Comparison of ENCODE assay signal across 2 cellular contexts in the genomic region with DNA sequence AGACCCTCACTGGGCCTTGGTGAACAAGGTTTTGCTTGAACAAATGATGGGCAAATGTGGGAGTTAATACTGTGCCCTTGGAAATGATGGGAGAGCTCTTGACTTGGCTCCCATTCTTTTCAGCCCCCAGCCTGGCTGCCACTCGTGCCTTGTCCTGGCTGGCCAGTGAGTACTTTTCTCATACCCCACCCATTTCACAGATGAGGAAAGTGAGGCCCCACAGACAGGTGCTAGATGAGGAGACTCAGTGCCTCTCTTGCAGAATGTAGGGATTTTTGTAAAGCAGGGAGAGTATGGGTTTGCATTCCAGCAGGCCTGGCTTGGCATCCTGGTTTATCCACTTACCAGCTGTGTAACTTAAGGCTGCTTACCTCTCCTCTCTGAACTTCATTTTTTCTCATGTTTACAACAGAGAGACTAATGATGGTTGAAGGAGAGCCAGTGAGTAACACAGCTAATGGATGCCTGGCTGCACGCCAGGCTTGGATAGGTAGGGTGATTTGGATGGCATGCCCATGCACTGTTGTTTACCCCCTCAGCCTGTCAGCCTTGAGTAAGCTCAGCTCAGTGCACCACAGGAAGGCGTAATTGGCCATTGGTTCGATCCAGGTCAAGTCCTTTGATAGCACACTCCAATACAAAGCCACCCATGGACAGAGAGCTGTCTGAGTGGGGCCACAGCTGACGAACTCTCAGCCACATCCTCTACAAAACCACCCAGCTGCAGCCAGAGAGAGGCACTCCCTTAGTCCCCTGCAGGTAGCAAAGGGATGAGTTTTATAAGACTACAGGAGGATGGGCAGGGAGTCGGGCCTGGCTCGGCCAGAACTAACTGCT.
TF ChIP-seq lines count a peak whose summit lies in the region.

No MANE protein-coding gene starts in this region.

TF ChIP-seq in IMR-90, 13 proteins besides CTCF, POLR2A, EP300 and RAD21:
- TF ChIP-seq FOS (IDR thresholded peaks at IDR 0.05; ENCODE audit: low read depth, low read length) (no peak), BHLHE40 (IDR thresholded peaks at IDR 0.05; ENCODE audit: low read depth, low read length) (no peak), NFE2L2 (IDR thresholded peaks at IDR 0.05; ENCODE audit: low read depth, low read length) (no peak), RCOR1 (IDR thresholded peaks at IDR 0.05; ENCODE audit: insufficient replicate concordance, low read length) (no peak), CHD1 (IDR thresholded peaks at IDR 0.05; ENCODE audit: low read depth, low read length) (no peak), MAFK (IDR thresholded peaks at IDR 0.05; ENCODE audit: low read depth, low read length) (no peak), RFX5 (IDR thresholded peaks at IDR 0.05; ENCODE audit: low read depth, low read length) (no peak), CEBPB (IDR thresholded peaks at IDR 0.05; ENCODE audit: low read depth, low read length) (no peak), MXI1 (IDR thresholded peaks at IDR 0.05; ENCODE audit: borderline replicate concordance, low read depth, low read length) (no peak), MAZ (IDR thresholded peaks at IDR 0.05; ENCODE audit: borderline replicate concordance, low read depth, low read length) (no peak), SMC3 (IDR thresholded peaks at IDR 0.05; ENCODE audit: low read depth, low read length) (no peak)
- TF ChIP-seq, protein P1, sequence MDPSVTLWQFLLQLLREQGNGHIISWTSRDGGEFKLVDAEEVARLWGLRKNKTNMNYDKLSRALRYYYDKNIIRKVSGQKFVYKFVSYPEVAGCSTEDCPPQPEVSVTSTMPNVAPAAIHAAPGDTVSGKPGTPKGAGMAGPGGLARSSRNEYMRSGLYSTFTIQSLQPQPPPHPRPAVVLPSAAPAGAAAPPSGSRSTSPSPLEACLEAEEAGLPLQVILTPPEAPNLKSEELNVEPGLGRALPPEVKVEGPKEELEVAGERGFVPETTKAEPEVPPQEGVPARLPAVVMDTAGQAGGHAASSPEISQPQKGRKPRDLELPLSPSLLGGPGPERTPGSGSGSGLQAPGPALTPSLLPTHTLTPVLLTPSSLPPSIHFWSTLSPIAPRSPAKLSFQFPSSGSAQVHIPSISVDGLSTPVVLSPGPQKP (IDR thresholded peaks at IDR 0.05; ENCODE audit: borderline replicate concordance, low read depth, low read length), result no peak
- TF ChIP-seq, protein P2, sequence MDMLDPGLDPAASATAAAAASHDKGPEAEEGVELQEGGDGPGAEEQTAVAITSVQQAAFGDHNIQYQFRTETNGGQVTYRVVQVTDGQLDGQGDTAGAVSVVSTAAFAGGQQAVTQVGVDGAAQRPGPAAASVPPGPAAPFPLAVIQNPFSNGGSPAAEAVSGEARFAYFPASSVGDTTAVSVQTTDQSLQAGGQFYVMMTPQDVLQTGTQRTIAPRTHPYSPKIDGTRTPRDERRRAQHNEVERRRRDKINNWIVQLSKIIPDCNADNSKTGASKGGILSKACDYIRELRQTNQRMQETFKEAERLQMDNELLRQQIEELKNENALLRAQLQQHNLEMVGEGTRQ (IDR thresholded peaks at IDR 0.05; ENCODE audit: low read depth, low read length), result no peak

TF ChIP-seq in K562, 482 proteins besides CTCF, POLR2A, EP300 and RAD21:
- peak; percentile 58 for TF ChIP-seq RBM25 (IDR thresholded peaks at IDR 0.05; ENCODE audit: low read depth, low read length, severe bottlenecking)
- TF ChIP-seq, protein P3, sequence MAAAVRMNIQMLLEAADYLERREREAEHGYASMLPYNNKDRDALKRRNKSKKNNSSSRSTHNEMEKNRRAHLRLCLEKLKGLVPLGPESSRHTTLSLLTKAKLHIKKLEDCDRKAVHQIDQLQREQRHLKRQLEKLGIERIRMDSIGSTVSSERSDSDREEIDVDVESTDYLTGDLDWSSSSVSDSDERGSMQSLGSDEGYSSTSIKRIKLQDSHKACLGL (CRISPR knock-in tag; IDR thresholded peaks at IDR 0.05; ENCODE audit: borderline replicate concordance, poor library complexity, severe bottlenecking), result no peak
